ENCODE assay signal across 9 cellular contexts in genomic region chr15:83065431-83065830, GRCh38. TPM values are rescaled to one million over a fixed set of nuclear protein-coding genes. Genes with fewer than 3 reads are reported as not detected.
DNase-seq lines count a peak whose midpoint lies in the region; ATAC-seq, FAIRE-seq and TF ChIP-seq lines count a peak whose summit lies in the region.
"Had no signal": no experiment of that assay in that cellular context is flagged by ENCODE, and none has a peak within 500 bp of the region (broad histone marks: within the 10 kb centered on the region; RNA-seq: fewer than 3 reads in every experiment).

No MANE protein-coding gene starts in this region.

- ATAC-seq in pancreas (no peak), HG03108 (IDR thresholded peaks at IDR 0.05; ENCODE audit: unreplicated experiment) (no peak), GM21381 (IDR thresholded peaks at IDR 0.05; ENCODE audit: unreplicated experiment) (no peak), GM21786 (IDR thresholded peaks at IDR 0.05; ENCODE audit: unreplicated experiment) (no peak)

- TF ChIP-seq CTCF in OCI-LY3 (IDR thresholded peaks at IDR 0.05; ENCODE audit: low read depth, low read length) = no peak
- TF ChIP-seq CTCF in epithelial cell of esophagus (IDR thresholded peaks at IDR 0.05; ENCODE audit: insufficient read depth, low read depth, low read length, missing control alignments) = no peak
- no peak for TF ChIP-seq CTCF in pancreas (IDR thresholded peaks at IDR 0.05)

- no peak for FAIRE-seq in pancreas (lab: Jason Lieb, UNC)

- peak overlapping the region; percentile 86 for H3K27ac ChIP-seq in OCI-LY3 (ENCODE audit: low read length)
- H3K27ac ChIP-seq in pancreas = no peak overlapping the region

- H3K36me3 ChIP-seq in OCI-LY3 (replicated peaks; ENCODE audit: low read depth, low read length) = peaks cover 21% of the 10 kb centered on the region
- H3K36me3 ChIP-seq in pancreas = no peaks in the 10 kb centered on the region

- H3K9me3 ChIP-seq in OCI-LY3 (ENCODE audit: insufficient read depth, low read length) (no peaks in the 10 kb centered on the region), pancreas (no peaks in the 10 kb centered on the region)

- H3K4me3 ChIP-seq in OCI-LY3 (ENCODE audit: low read length) = peak overlapping the region; percentile 84
- H3K4me3 ChIP-seq in epithelial cell of esophagus (ENCODE audit: low read length) = peak overlapping the region; percentile 82
- H3K4me3 ChIP-seq in pancreas = peak overlapping the region in 3 of 4 donors; percentile 83 to 100 (median 96)

- H3K79me2 ChIP-seq in OCI-LY3 (ENCODE audit: low read length) = peaks cover 66% of the 10 kb centered on the region

- peak overlapping the region; percentile 90 for H3K9ac ChIP-seq in OCI-LY3 (ENCODE audit: low read length)

- H4K20me1 ChIP-seq in OCI-LY3 (ENCODE audit: insufficient read depth, low read length) = peaks cover 51% of the 10 kb centered on the region

- H3K27me3 ChIP-seq in OCI-LY3 (ENCODE audit: low read depth, low read length) (no peaks in the 10 kb centered on the region), pancreas (no peaks in the 10 kb centered on the region)

- H3K4me1 ChIP-seq in OCI-LY3 (ENCODE audit: low read length) (peaks cover 55% of the 10 kb centered on the region), pancreas (peaks cover 14 to 38% (median 19%) of the 10 kb centered on the region in 3 donors)

- peak overlapping the region; percentile 97 for H3K4me2 ChIP-seq in OCI-LY3 (ENCODE audit: low read length)

- intact Hi-C loops in pancreas (cut with DNase I) = no loop called here

- H2AFZ ChIP-seq in OCI-LY3 (ENCODE audit: low read depth, low read length) = no peak overlapping the region

- 11% methylated on average over 3 of the region's 3 CpGs for WGBS in pancreas, 2 donors

- DNase-seq in ELR (ENCODE audit: low read depth) (peak; percentile 8), epithelial cell of esophagus (ENCODE audit: low read depth) (no peak), pancreas (no peak), SW 1271 (lab: John Stamatoyannopoulos, UW) (no peak)
- DNase-seq: SIG-M5 had no signal

RNA-seq across cellular contexts. Expression of gene BTBD1, which starts 1.6 kb away (rescaled TPM):
- 10 to 100 TPM; 11.4 to 24.4 (median 15.6) TPM for total RNA-seq in pancreas
- 10 to 100 TPM in 1 of 2 donors, 1 to 10 TPM in 1; 5.1 to 16.1 TPM for polyA plus RNA-seq in pancreas

RNA-seq across cellular contexts. Expression of gene TM6SF1, which starts 42.0 kb away (rescaled TPM):
- 1 to 10 TPM in 3 of 6 donors, under 1 TPM in 3; 0.19 to 6.0 (median 0.99) TPM for total RNA-seq in pancreas
- 1 to 10 TPM in 1 of 2 donors, under 1 TPM in 1; 0.87 to 2.2 TPM for polyA plus RNA-seq in pancreas

RNA-seq across cellular contexts. Expression of gene C15orf40, which starts 54.0 kb away (rescaled TPM):
- 10 to 100 TPM in 3 of 6 donors, 1 to 10 TPM in 3; 6.4 to 12.0 (median 10.2) TPM for total RNA-seq in pancreas
- 10 to 100 TPM in 1 of 2 donors, 1 to 10 TPM in 1; 8.7 to 19.0 TPM for polyA plus RNA-seq in pancreas
